20 cellular contexts compared by ENCODE assay signal in genomic region chr10:101616415-101617101, GRCh38. TPM values are rescaled to one million over a fixed set of nuclear protein-coding genes. Genes with fewer than 3 reads are reported as not detected.
A peak's percentile ranks its signal among the peaks of the same experiment; 100 is the strongest.
DNase-seq lines count a peak whose midpoint lies in the region; ATAC-seq, FAIRE-seq and TF ChIP-seq lines count a peak whose summit lies in the region.
"Had no signal": no experiment of that assay in that cellular context is flagged by ENCODE, and none has a peak within 500 bp of the region (broad histone marks: within the 10 kb centered on the region; RNA-seq: fewer than 3 reads in every experiment).

No MANE protein-coding gene starts in this region.

- H3K9me2 ChIP-seq in DOHH2 (replicated peaks; ENCODE audit: control insufficient read depth, low read length), result no peaks in the 10 kb centered on the region

- intact Hi-C loops in GM12878 (cut with micrococcal nuclease; ENCODE audit: unreplicated experiment), result no loop called here

- no peak overlapping the region for H2BK5ac ChIP-seq in mesendoderm (ENCODE audit: low read length)

- peaks cover 13% of the 10 kb centered on the region for H3F3A ChIP-seq in DOHH2 (ENCODE audit: control insufficient read depth, insufficient read depth)

- H4K20me1 ChIP-seq in DOHH2 (ENCODE audit: control insufficient read depth, insufficient read depth, low read depth, low read length) (peaks cover 5% of the 10 kb centered on the region), GM12878 (ENCODE audit: control insufficient read depth, insufficient read depth) (no peaks in the 10 kb centered on the region)

- BruUV-seq in GM12878 (replicated peaks; lab: Mats Ljungman, UMichigan), result no TSS peak

- TF ChIP-seq RAD21 in GM12878 (IDR thresholded peaks at IDR 0.05; ENCODE audit: insufficient read depth, low read depth, low read length), result no peak

- H3K27ac ChIP-seq in DOHH2 (ENCODE audit: low read depth, low read length) (peak overlapping the region; percentile 86), GM12878 (ENCODE audit: control insufficient read depth, insufficient read depth) (peak overlapping the region; percentile 62), mesendoderm (ENCODE audit: low read depth, low read length) (peak overlapping the region; percentile 34)
- H3K27ac ChIP-seq: foreskin keratinocyte, psoas muscle had no signal

- TF ChIP-seq CTCF in BE2C (IDR thresholded peaks at IDR 0.05; ENCODE audit: low read depth, low read length), result no peak
- TF ChIP-seq CTCF in DOHH2 (IDR thresholded peaks at IDR 0.05; ENCODE audit: low read depth, low read length, poor library complexity, severe bottlenecking), result no peak
- TF ChIP-seq CTCF in GM12878 (IDR thresholded peaks at IDR 0.05 in 2 of 3, conservative IDR thresholded peaks at IDR 0.05 in 1 of 3; ENCODE audit: control insufficient read depth in 2 of 3, extremely low read depth in 1 of 3, insufficient read depth in 1 of 3, low read depth in 3 of 3, low read length in 3 of 3), result no peak

- H4K5ac ChIP-seq in mesendoderm (ENCODE audit: low read length), result no peak overlapping the region

- TF ChIP-seq POLR2A in GM12878 (IDR thresholded peaks at IDR 0.05; ENCODE audit: low read depth, low read length), result no peak

- FAIRE-seq in GM12878 (lab: Jason Lieb, UNC), result no peak

- peak; percentile 69 for DNase-seq in BE2C
- no peak for DNase-seq in GM12878 (ENCODE audit: low read depth, low spot score)
- peak; percentile 72 for DNase-seq in mesendoderm
- no peak for DNase-seq in NCI-H748 (lab: John Stamatoyannopoulos, UW; ENCODE audit: unreplicated experiment)
- no peak for DNase-seq in GF-D8 (lab: John Stamatoyannopoulos, UW)
- no peak for DNase-seq in dermis blood vessel endothelial cell
- DNase-seq: activated CD4-positive, CD25-positive, alpha-beta regulatory T cell treated with anti-CD3 and anti-CD28 coated beads, Interleukin-2, amount 50 U/mL, for 72 hours; activated CD8-positive, alpha-beta T cell treated with anti-CD3 and anti-CD28 coated beads for 36 hours; activated naive CD4-positive, alpha-beta T cell treated with anti-CD3 and anti-CD28 coated beads for 36 hours; activated T-cell treated with anti-CD3 and anti-CD28 coated beads, Interleukin-2, amount 50 U/mL, for 1 hour; aorta; CD8-positive, alpha-beta memory T cell; foreskin keratinocyte; hippocampal formation; NCI-H2081; psoas muscle; stimulated activated CD4-positive, alpha-beta T cell treated with anti-CD3 and anti-CD28 coated beads, Interleukin-1b, Interleukin-23, amount 100 ng/mL, for 48 hours; stimulated activated naive CD4-positive, alpha-beta T cell had no signal

- H3K79me1 ChIP-seq in mesendoderm (ENCODE audit: low read length), result no peaks in the 10 kb centered on the region

- no peak for TF ChIP-seq EP300 in GM12878 (IDR thresholded peaks at IDR 0.05; ENCODE audit: borderline replicate concordance in 1 of 2, control insufficient read depth in 1 of 2, low read depth in 2 of 2, low read length in 2 of 2)

- H3K4me3 ChIP-seq in BE2C (ENCODE audit: low read depth, low read length), result no peak overlapping the region
- no peak overlapping the region; the same call in 1 of the 2 replicates for H3K4me3 ChIP-seq in DOHH2 (ENCODE audit: low read length)
- H3K4me3 ChIP-seq in GM12878, result no peak overlapping the region
- H3K4me3 ChIP-seq in mesendoderm (ENCODE audit: low read length), result no peak overlapping the region
- H3K4me3 ChIP-seq: psoas muscle had no signal

- H3K4me1 ChIP-seq in BE2C (peaks cover 16% of the 10 kb centered on the region; the same call in 1 of the 2 replicates), DOHH2 (ENCODE audit: control insufficient read depth, low read length) (peaks cover 40% of the 10 kb centered on the region), GM12878 (ENCODE audit: control insufficient read depth, insufficient read depth, low read length) (peaks cover 19% of the 10 kb centered on the region), mesendoderm (ENCODE audit: control insufficient read depth, low read depth, low read length) (peaks cover 10% of the 10 kb centered on the region)
- H3K4me1 ChIP-seq: foreskin keratinocyte, psoas muscle had no signal

- ATAC-seq in GM12878, result no peak
- no peak for ATAC-seq in HG02981 (IDR thresholded peaks at IDR 0.05; ENCODE audit: unreplicated experiment)
- ATAC-seq: activated CD8-positive, alpha-beta T cell treated with anti-CD3 and anti-CD28 coated beads for 36 hours; foreskin keratinocyte; psoas muscle had no signal

- H3K27me3 ChIP-seq in BE2C (no peaks in the 10 kb centered on the region), DOHH2 (ENCODE audit: control insufficient read depth, low read length) (no peaks in the 10 kb centered on the region), GM12878 (replicated peaks in 1 of 2; ENCODE audit: control insufficient read depth in 2 of 2, insufficient read depth in 2 of 2, low read length in 1 of 2) (no peaks in the 10 kb centered on the region), mesendoderm (ENCODE audit: insufficient read depth, low read length, poor library complexity) (no peaks in the 10 kb centered on the region)
- H3K27me3 ChIP-seq: foreskin keratinocyte had no signal

- SMC1A ChIA-PET in GM12878 (lab: Charles Lee; ENCODE audit: uncharacterized antibody, unreplicated experiment), result interaction anchor here (0.7 to 1.9 kb wide), 4 partner anchors 54 to 165 kb away, joined by 3 to 9 read pairs (median 4); no protein-coding TSS in a partner anchor

- H3K79me2 ChIP-seq in DOHH2 (ENCODE audit: control insufficient read depth, low read length) (no peaks in the 10 kb centered on the region), GM12878 (ENCODE audit: control insufficient read depth, insufficient read depth, low read length) (no peaks in the 10 kb centered on the region), mesendoderm (ENCODE audit: control insufficient read depth, insufficient read depth, low read length) (no peaks in the 10 kb centered on the region)

- H3K36me3 ChIP-seq in BE2C (peaks cover under 1% of the 10 kb centered on the region; the same call in 1 of the 2 replicates), DOHH2 (ENCODE audit: control insufficient read depth, low read length) (peaks cover 59% of the 10 kb centered on the region), GM12878 (ENCODE audit: control insufficient read depth in 2 of 2, insufficient read depth in 2 of 2, low read length in 1 of 2) (peaks cover 2 to 12% of the 10 kb centered on the region in 2 experiments; a peak in 3 of 4 replicates), mesendoderm (ENCODE audit: control insufficient read depth, insufficient read depth, low read length) (no peaks in the 10 kb centered on the region)

- H3K9ac ChIP-seq in GM12878 (ENCODE audit: control insufficient read depth, insufficient read depth, low read length), result no peak overlapping the region
- no peak overlapping the region for H3K9ac ChIP-seq in mesendoderm (ENCODE audit: low read length)

- CTCF ChIA-PET in GM12878 (lab: Yijun Ruan, JAX), result interaction anchor here (0.6 to 4.2 kb wide), 8 partner anchors 12 to 166 kb away, joined by 3 to 38 read pairs (median 4); partner anchors contain the start of gene NPM3

- H3K4ac ChIP-seq in mesendoderm (ENCODE audit: low read depth, low read length), result no peak overlapping the region

- WGBS in GM12878 (ENCODE audit: insufficient coverage, insufficient replicate concordance, low lambda C conversion rate, missing lambda C conversion rate), result 81% methylated on average over 9 of the region's 9 CpGs
- WGBS in mesendoderm (ENCODE audit: extremely low coverage, insufficient coverage, low lambda C conversion rate), result no CpG with 5 or more reads among the region's 9 CpGs

- H3K23ac ChIP-seq in mesendoderm (ENCODE audit: low read length), result no peak overlapping the region

- POLR2A ChIA-PET in GM12878 (lab: Charles Lee), result interaction anchor here (0.6 kb wide), 1 partner anchor 817 kb away, joined by 3 read pairs; no protein-coding TSS in a partner anchor

- H2AFZ ChIP-seq in GM12878 (ENCODE audit: control insufficient read depth, low read depth, low read length), result no peak overlapping the region

- peak overlapping the region; percentile 75 for H3K4me2 ChIP-seq in DOHH2 (ENCODE audit: low read length)
- no peak overlapping the region; the same call in 1 of the 2 replicates for H3K4me2 ChIP-seq in GM12878 (ENCODE audit: control insufficient read depth, insufficient read depth)
- H3K4me2 ChIP-seq in mesendoderm (ENCODE audit: low read length), result no peak overlapping the region

- H3K18ac ChIP-seq in mesendoderm (ENCODE audit: low read length), result no peak overlapping the region

- RAD21 ChIA-PET in GM12878 (lab: Charles Lee; ENCODE audit: unreplicated experiment), result interaction anchor here (1.0 to 3.6 kb wide), 7 partner anchors 13 to 167 kb away, joined by 4 to 17 read pairs (median 5); partner anchors contain the start of genes DPCD, NPM3 and POLL

- in situ Hi-C loops in GM12878 (cut with MboI), result no loop called here

- no peaks in the 10 kb centered on the region for H3K9me3 ChIP-seq in BE2C
- no peaks in the 10 kb centered on the region for H3K9me3 ChIP-seq in DOHH2 (ENCODE audit: control insufficient read depth, insufficient read depth, low read length)
- H3K9me3 ChIP-seq in GM12878 (replicated peaks; ENCODE audit: control insufficient read depth, insufficient read depth, low read length), result no peaks in the 10 kb centered on the region
- H3K9me3 ChIP-seq: psoas muscle had no signal

- H3K56ac ChIP-seq in mesendoderm (ENCODE audit: low read length), result peak overlapping the region; percentile 37

- H2BK15ac ChIP-seq in mesendoderm (replicated peaks; ENCODE audit: low read depth), result no peak overlapping the region

- no peak overlapping the region for H4K8ac ChIP-seq in mesendoderm (ENCODE audit: low read depth, low read length)

- H2AK5ac ChIP-seq in mesendoderm (ENCODE audit: low read length), result no peak overlapping the region

- H2BK120ac ChIP-seq in mesendoderm (ENCODE audit: low read depth, low read length), result no peak overlapping the region

RNA-seq across cellular contexts. Expression of gene DPCD, which starts 28.4 kb away (rescaled TPM):
- polyA plus RNA-seq in BE2C (2012; ENCODE audit: insufficient read depth, insufficient read length, low read depth), result 47.0 TPM
- total RNA-seq in GM12878 (2013; cell fraction: nucleolus; rRNA removed), result 7.4 and 14.2 TPM in 2 replicates
- total RNA-seq in GM12878 (2014; rRNA removed), result 16.4 and 17.9 TPM in 2 replicates
- 17.1 TPM in 2 replicates for total RNA-seq in GM12878 (2014; rRNA removed; fragmentation: Illumina TruSeq; extraction: Trizol)
- 9.7 and 13.0 TPM in 2 replicates for total RNA-seq in GM12878 (2021)
- polyA plus RNA-seq in GM12878 (2011; ENCODE audit: low read depth), result 24.9 TPM
- 35.1 and 37.2 TPM in 2 replicates for polyA plus RNA-seq in GM12878 (2011; rRNA removed)
- 28.2 and 36.0 TPM in 2 replicates for polyA plus RNA-seq in GM12878 (2011; cell fraction: cytosol; rRNA removed)
- 13.3 and 20.0 TPM in 2 replicates for polyA plus RNA-seq in GM12878 (2011; cell fraction: nucleus; rRNA removed)
- polyA plus RNA-seq in GM12878 (2012), result 23.8 and 25.3 TPM in 2 replicates
- polyA plus RNA-seq in GM12878 (2014; fragmentation: Illumina TruSeq; extraction: Trizol), result 17.1 and 21.6 TPM in 2 replicates
- polyA plus RNA-seq in GM12878 (2014; fragmentation: Nextera tagmentation; extraction: Ambion mirVana), result 10 to 100 TPM; 39.9 to 50.9 TPM
- polyA plus RNA-seq in GM12878 (2014; rRNA removed), result 13.5 and 16.0 TPM in 2 replicates
- polyA plus RNA-seq in GM12878 (2016; fragmentation: Nextera tagmentation; extraction: Ambion mirVana), result 10 to 100 TPM; 31.1 to 36.2 TPM
- 11.6 and 13.8 TPM in 2 replicates for polyA minus RNA-seq in GM12878 (2011; rRNA and poly(A)+ RNA removed)
- 2.8 and 5.4 TPM in 2 replicates for polyA minus RNA-seq in GM12878 (2011; cell fraction: cytosol; rRNA and poly(A)+ RNA removed)
- polyA minus RNA-seq in GM12878 (2011; cell fraction: nucleus; rRNA and poly(A)+ RNA removed), result 3.4 and 5.5 TPM in 2 replicates
- 29.5 TPM for polyA plus RNA-seq in mesendoderm (2013, experiment 1 of 2)
- 27.4 TPM for polyA plus RNA-seq in mesendoderm (2013, experiment 2 of 2)
- total RNA-seq in dermis blood vessel endothelial cell, result 22.4 and 28.1 TPM in 2 replicates

RNA-seq across cellular contexts. Expression of gene POLL, which starts 28.5 kb away (rescaled TPM):
- 27.9 TPM for polyA plus RNA-seq in BE2C (2012; ENCODE audit: insufficient read depth, insufficient read length, low read depth)
- 52.1 and 58.2 TPM in 2 replicates for total RNA-seq in GM12878 (2013; cell fraction: nucleolus; rRNA removed)
- 14.7 and 15.0 TPM in 2 replicates for total RNA-seq in GM12878 (2014; rRNA removed)
- 9.0 and 9.7 TPM in 2 replicates for total RNA-seq in GM12878 (2014; rRNA removed; fragmentation: Illumina TruSeq; extraction: Trizol)
- 21.6 and 25.4 TPM in 2 replicates for total RNA-seq in GM12878 (2021)
- 9.3 TPM for polyA plus RNA-seq in GM12878 (2011; ENCODE audit: low read depth)
- 12.9 and 20.1 TPM in 2 replicates for polyA plus RNA-seq in GM12878 (2011; rRNA removed)
- polyA plus RNA-seq in GM12878 (2011; cell fraction: cytosol; rRNA removed), result 32.4 and 34.5 TPM in 2 replicates
- 74.3 and 86.8 TPM in 2 replicates for polyA plus RNA-seq in GM12878 (2011; cell fraction: nucleus; rRNA removed)
- 17.3 and 23.8 TPM in 2 replicates for polyA plus RNA-seq in GM12878 (2012)
- polyA plus RNA-seq in GM12878 (2014; fragmentation: Illumina TruSeq; extraction: Trizol), result 10.9 and 12.2 TPM in 2 replicates
- 1 to 10 TPM; 1.5 to 2.1 TPM for polyA plus RNA-seq in GM12878 (2014; fragmentation: Nextera tagmentation; extraction: Ambion mirVana)
- polyA plus RNA-seq in GM12878 (2014; rRNA removed), result 18.9 and 20.7 TPM in 2 replicates
- 10 to 100 TPM; 13.1 to 14.4 TPM for polyA plus RNA-seq in GM12878 (2016; fragmentation: Nextera tagmentation; extraction: Ambion mirVana)
- polyA minus RNA-seq in GM12878 (2011; rRNA and poly(A)+ RNA removed), result 42.9 and 69.5 TPM in 2 replicates
- 14.5 and 15.6 TPM in 2 replicates for polyA minus RNA-seq in GM12878 (2011; cell fraction: cytosol; rRNA and poly(A)+ RNA removed)
- polyA minus RNA-seq in GM12878 (2011; cell fraction: nucleus; rRNA and poly(A)+ RNA removed), result 23.5 and 34.8 TPM in 2 replicates
- 9.4 TPM for polyA plus RNA-seq in mesendoderm (2013, experiment 1 of 2)
- polyA plus RNA-seq in mesendoderm (2013, experiment 2 of 2), result 10.0 TPM
- total RNA-seq in dermis blood vessel endothelial cell, result 11.7 and 16.3 TPM in 2 replicates

Comparison
In these comparisons a context has a peak if more than half of its experiments do, and no peak if none do; other contexts are left out.
1. DNase-seq: peak in BE2C (single experiment) and mesendoderm (single experiment); none in GM12878 (single experiment), NCI-H748 (single experiment), GF-D8 (single experiment) and dermis blood vessel endothelial cell (single experiment).
2. H3K27ac ChIP-seq: peak in every context shown above with its lines; median percentile 86 in DOHH2; 62 in GM12878; 34 in mesendoderm.